ENCODE assay signal across 1 cellular context in genomic region chr5:173625261-173625660, GRCh38.
TF ChIP-seq lines count a peak whose summit lies in the region.

No MANE protein-coding gene starts in this region.

TF ChIP-seq in HepG2, 621 proteins besides CTCF, POLR2A, EP300 and RAD21:
- no peak for TF ChIP-seq SNAPC2 (CRISPR knock-in tag; IDR thresholded peaks at IDR 0.05)
- TF ChIP-seq IKZF5 (CRISPR knock-in tag; IDR thresholded peaks at IDR 0.05) = no peak
- no peak for TF ChIP-seq HHEX (CRISPR knock-in tag; IDR thresholded peaks at IDR 0.05)
- TF ChIP-seq ZNF883 (CRISPR knock-in tag; IDR thresholded peaks at IDR 0.05; ENCODE audit: not compliant biosample characterization) = no peak
- TF ChIP-seq NR2F6 (IDR thresholded peaks at IDR 0.05) = no peak
- no peak for TF ChIP-seq NR2F6 (CRISPR knock-in tag; IDR thresholded peaks at IDR 0.05)
- TF ChIP-seq ZNF766 (CRISPR knock-in tag; IDR thresholded peaks at IDR 0.05; ENCODE audit: borderline replicate concordance) = no peak
- TF ChIP-seq ZBTB40 (IDR thresholded peaks at IDR 0.05) = no peak
- TF ChIP-seq ZBTB40 (CRISPR knock-in tag; IDR thresholded peaks at IDR 0.05) = no peak
- TF ChIP-seq AHDC1 (CRISPR knock-in tag; IDR thresholded peaks at IDR 0.05; ENCODE audit: borderline replicate concordance) = no peak
